In the genomic region with DNA sequence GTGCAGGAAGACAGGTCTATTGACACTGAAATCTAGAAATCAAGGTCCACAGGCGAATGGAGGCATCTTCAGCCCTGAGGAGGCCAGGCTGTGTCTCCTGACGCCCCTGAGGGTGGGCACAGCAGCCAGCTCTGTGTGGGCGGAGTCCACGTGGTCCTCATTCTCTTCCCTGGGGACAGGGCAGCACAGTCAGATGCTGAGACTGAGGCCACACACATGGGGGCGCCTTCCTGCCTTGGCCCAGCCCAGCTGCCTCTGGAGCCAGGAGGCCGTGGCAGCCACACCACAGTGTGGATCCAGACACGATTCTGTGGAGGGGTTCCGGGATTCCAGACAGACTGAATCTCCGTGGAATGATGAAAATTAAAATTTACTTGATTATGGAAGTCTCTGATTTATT, we compare ENCODE assay signal across 15 cellular contexts. TPM values are rescaled to one million over a fixed set of nuclear protein-coding genes. Genes with fewer than 3 reads are reported as not detected.
DNase-seq lines count a peak whose midpoint lies in the region; TF ChIP-seq lines count a peak whose summit lies in the region.
"Had no signal": no experiment of that assay in that cellular context is flagged by ENCODE, and none has a peak within 500 bp of the region (broad histone marks: within the 10 kb centered on the region; RNA-seq: fewer than 3 reads in every experiment).

No MANE protein-coding gene starts in this region.

- H3K4me3 ChIP-seq in cardiac muscle cell (no peak overlapping the region), right atrium auricular region (no peak overlapping the region), astrocyte of the spinal cord (ENCODE audit: low read depth, low read length) (no peak overlapping the region), retinal pigment epithelial cell (ENCODE audit: low read length) (no peak overlapping the region), thyroid gland (replicated peaks in 1 of 3) (no peak overlapping the region)
- H3K4me3 ChIP-seq: vagina had no signal

- TF ChIP-seq CTCF in cardiac muscle cell (IDR thresholded peaks at IDR 0.05; ENCODE audit: low read depth, low read length) (peak; percentile 9), right atrium auricular region (IDR thresholded peaks at IDR 0.05) (no peak), astrocyte of the spinal cord (IDR thresholded peaks at IDR 0.05; ENCODE audit: low read depth, low read length) (peak; percentile 14), retinal pigment epithelial cell (conservative IDR thresholded peaks at IDR 0.05; ENCODE audit: low read depth, low read length) (peak; percentile 13), thyroid gland (IDR thresholded peaks at IDR 0.05) (no peak)

- no peaks in the 10 kb centered on the region for H3K9me3 ChIP-seq in cardiac muscle cell (ENCODE audit: low read depth)
- no peaks in the 10 kb centered on the region for H3K9me3 ChIP-seq in right atrium auricular region
- H3K9me3 ChIP-seq in thyroid gland, result no peaks in the 10 kb centered on the region
- H3K9me3 ChIP-seq: vagina had no signal

- no peaks in the 10 kb centered on the region for H3K27me3 ChIP-seq in cardiac muscle cell
- H3K27me3 ChIP-seq in right atrium auricular region, result no peaks in the 10 kb centered on the region
- no peaks in the 10 kb centered on the region for H3K27me3 ChIP-seq in thyroid gland
- H3K27me3 ChIP-seq: vagina had no signal

- H3K27ac ChIP-seq in cardiac muscle cell (no peak overlapping the region), right atrium auricular region (no peak overlapping the region), thyroid gland (no peak overlapping the region)
- H3K27ac ChIP-seq: vagina had no signal

- in situ Hi-C loops in astrocyte of the spinal cord (cut with HindIII; ENCODE audit: low sequenced_read_pairs), result no loop called here

- TF ChIP-seq POLR2A in thyroid gland (IDR thresholded peaks at IDR 0.05), result no peak

- DNase-seq in cardiac muscle cell (ENCODE audit: low read depth in 1 of 2, low spot score in 1 of 2) (no peak), right atrium auricular region (ENCODE audit: low spot score) (no peak), astrocyte of the spinal cord (ENCODE audit: low read depth, low spot score) (no peak), retinal pigment epithelial cell (ENCODE audit: low read depth) (no peak), thyroid gland (no peak), NCI-H524 (lab: John Stamatoyannopoulos, UW) (no peak)
- DNase-seq: activated CD4-positive, alpha-beta T cell treated with anti-CD3 and anti-CD28 coated beads, Interleukin-2, amount 50 U/mL, for 1 hour; activated effector memory CD4-positive, alpha-beta T cell treated with Interleukin-2 at 50 U/mL for 16 hours; cerebellar nuclear complex; EL; NCI-H2171 treated with DMSO at 0.1 percent for 48 hours; OCI-M1; stimulated activated CD4-positive, alpha-beta T cell treated with anti-CD3 and anti-CD28 coated beads, Interleukin-4, amount 100 ng/mL, for 1 hour; stimulated activated naive CD4-positive, alpha-beta T cell had no signal

- H3K4me1 ChIP-seq in cardiac muscle cell (ENCODE audit: low read depth), result no peaks in the 10 kb centered on the region
- H3K4me1 ChIP-seq in right atrium auricular region, result no peaks in the 10 kb centered on the region
- H3K4me1 ChIP-seq in thyroid gland, result no peaks in the 10 kb centered on the region

- peaks cover 6% of the 10 kb centered on the region for H3K36me3 ChIP-seq in cardiac muscle cell
- peaks cover 57% of the 10 kb centered on the region for H3K36me3 ChIP-seq in right atrium auricular region
- H3K36me3 ChIP-seq in thyroid gland, result peaks cover 39 to 45% of the 10 kb centered on the region in 2 donors

- intact Hi-C loops in thyroid gland (cut with DNase I), result loop anchor here (10.0 kb wide), 1 partner anchor 81 kb away; no protein-coding TSS in a partner anchor

- WGBS in thyroid gland, 2 donors, result 54 to 62% methylated on average over 3 to 9 of the region's 9 CpGs

RNA-seq across cellular contexts. Expression of a gene that starts 20.8 kb away (rescaled TPM):
- total RNA-seq in cardiac muscle cell, result 44.3 and 47.3 TPM in 2 replicates
- polyA plus RNA-seq in cardiac muscle cell, result 39.2 and 40.9 TPM in 2 replicates
- total RNA-seq in right atrium auricular region, result 10 to 100 TPM in 1 of 2 donors, 1 to 10 TPM in 1; 2.6 to 15.4 TPM
- 1 to 10 TPM in 2 of 4 donors, under 1 TPM in 2; 0.78 to 5.1 (median 1.6) TPM for total RNA-seq in thyroid gland

RNA-seq across cellular contexts. Expression of a gene that starts 42.0 kb away (rescaled TPM):
- 53.3 and 61.5 TPM in 2 replicates for total RNA-seq in cardiac muscle cell
- polyA plus RNA-seq in cardiac muscle cell, result 22.5 and 23.3 TPM in 2 replicates
- 10 to 100 TPM; 32.1 to 34.5 TPM for total RNA-seq in right atrium auricular region
- total RNA-seq in thyroid gland, result 10 to 100 TPM; 30.1 to 58.4 (median 49.0) TPM

RNA-seq across cellular contexts. Expression of a gene that starts 57.3 kb away (rescaled TPM):
- total RNA-seq in cardiac muscle cell (49.8 and 91.3 TPM in 2 replicates), right atrium auricular region (10 to 100 TPM; 23.8 to 36.3 TPM), thyroid gland (10 to 100 TPM; 30.9 to 63.7 (median 40.3) TPM)
- 49.0 and 84.6 TPM in 2 replicates for polyA plus RNA-seq in cardiac muscle cell

Comparison
In these comparisons a context has a peak if more than half of its experiments do, and no peak if none do; other contexts are left out.
1. CTCF ChIP-seq: peak in cardiac muscle cell (single experiment), astrocyte of the spinal cord (single experiment) and retinal pigment epithelial cell (single experiment); none in right atrium auricular region (0 of 2) and thyroid gland (0 of 6).